ENCODE assay signal across 8 cellular contexts in the genomic region with DNA sequence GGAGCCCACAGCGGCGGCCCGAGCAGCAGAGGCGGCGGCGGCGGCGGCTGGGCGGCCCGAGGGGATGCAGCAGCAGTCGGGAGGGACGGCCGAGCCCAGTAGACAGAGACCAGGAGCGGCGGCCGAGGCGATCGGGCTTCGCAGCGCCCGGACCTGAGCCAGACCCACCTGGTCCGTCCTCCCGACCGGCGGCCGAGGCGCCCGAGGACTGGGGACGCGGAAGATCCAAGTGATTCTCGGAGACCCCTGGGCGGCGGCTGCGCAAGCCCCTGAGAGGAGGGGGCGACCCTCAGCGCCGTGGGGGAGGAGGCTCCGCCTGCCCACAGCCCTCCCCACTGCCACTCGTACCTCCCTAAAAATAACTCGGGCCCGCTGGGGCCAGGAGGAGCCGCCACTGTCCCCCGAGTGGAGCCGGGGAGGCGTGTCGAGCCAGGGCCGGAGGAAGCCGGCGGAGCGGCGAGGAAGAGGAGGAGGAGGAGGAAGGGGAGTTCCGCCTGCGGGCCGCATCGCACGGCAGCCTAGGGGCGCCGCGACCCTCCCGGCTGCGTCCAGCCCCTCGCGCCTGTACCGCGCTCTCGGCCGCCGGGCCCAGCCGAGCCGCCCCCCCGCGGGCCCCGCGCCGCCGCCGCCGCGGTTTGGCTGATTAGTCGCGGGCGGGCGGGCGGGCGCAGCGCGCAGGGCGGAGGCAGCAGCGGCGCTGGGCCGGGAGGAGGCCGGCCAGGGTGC. TPM values are rescaled to one million over a fixed set of nuclear protein-coding genes. Genes with fewer than 3 reads are reported as not detected.
A peak's percentile ranks its signal among the peaks of the same experiment; 100 is the strongest.
DNase-seq lines count a peak whose midpoint lies in the region; ATAC-seq and TF ChIP-seq lines count a peak whose summit lies in the region.

No MANE protein-coding gene starts in this region.

- ATAC-seq in GM18867 (IDR thresholded peaks at IDR 0.05; ENCODE audit: unreplicated experiment) (peak; percentile 24), HG03064 (IDR thresholded peaks at IDR 0.05; ENCODE audit: low read depth, unreplicated experiment) (peak; percentile 30), omental fat pad (ENCODE audit: low FRiP score) (peak; percentile 29)

- in situ Hi-C loops in ACHN (cut with HindIII; ENCODE audit: low pct_ligation_motif_present, low pct_unique_long_range_greater_than_20kb, low sequenced_read_pairs) = no loop called here

- DNase-seq in ACHN (peak; percentile 40), RPMI8226 (peak; percentile 42), glomerular visceral epithelial cell (ENCODE audit: extremely low spot score) (peak; percentile 56), omental fat pad (ENCODE audit: low spot score) (no peak), NCI-H187 treated with DMSO at 0.1 percent for 48 hours (lab: John Stamatoyannopoulos, UW) (no peak)
- DNase-seq in activated naive CD4-positive, alpha-beta T cell treated with anti-CD3 and anti-CD28 coated beads, Interleukin-2, amount 50 U/mL, for 16 hours = peak; percentile 47

- no peak for TF ChIP-seq CTCF in omental fat pad (IDR thresholded peaks at IDR 0.05)

RNA-seq across cellular contexts. Expression of a gene that starts 0.7 kb away (rescaled TPM):
- 100 to 1,000 TPM in 1 of 4 donors, 10 to 100 TPM in 3; 47.2 to 105 (median 50.2) TPM for total RNA-seq in omental fat pad

Comparison
In these comparisons a context has a peak if more than half of its experiments do, and no peak if none do; other contexts are left out.
1. DNase-seq: peak in ACHN (single experiment), RPMI8226 (single experiment), activated naive CD4-positive, alpha-beta T cell treated with anti-CD3 and anti-CD28 coated beads, Interleukin-2, amount 50 U/mL, for 16 hours (single experiment) and glomerular visceral epithelial cell (single experiment); none in omental fat pad (single experiment) and NCI-H187 treated with DMSO at 0.1 percent for 48 hours (single experiment).
2. Peak in every context shown above with its lines, with median percentiles within 50 percentile points of each other: ATAC-seq.